ENCODE assay signal across 14 cellular contexts in the genomic region with DNA sequence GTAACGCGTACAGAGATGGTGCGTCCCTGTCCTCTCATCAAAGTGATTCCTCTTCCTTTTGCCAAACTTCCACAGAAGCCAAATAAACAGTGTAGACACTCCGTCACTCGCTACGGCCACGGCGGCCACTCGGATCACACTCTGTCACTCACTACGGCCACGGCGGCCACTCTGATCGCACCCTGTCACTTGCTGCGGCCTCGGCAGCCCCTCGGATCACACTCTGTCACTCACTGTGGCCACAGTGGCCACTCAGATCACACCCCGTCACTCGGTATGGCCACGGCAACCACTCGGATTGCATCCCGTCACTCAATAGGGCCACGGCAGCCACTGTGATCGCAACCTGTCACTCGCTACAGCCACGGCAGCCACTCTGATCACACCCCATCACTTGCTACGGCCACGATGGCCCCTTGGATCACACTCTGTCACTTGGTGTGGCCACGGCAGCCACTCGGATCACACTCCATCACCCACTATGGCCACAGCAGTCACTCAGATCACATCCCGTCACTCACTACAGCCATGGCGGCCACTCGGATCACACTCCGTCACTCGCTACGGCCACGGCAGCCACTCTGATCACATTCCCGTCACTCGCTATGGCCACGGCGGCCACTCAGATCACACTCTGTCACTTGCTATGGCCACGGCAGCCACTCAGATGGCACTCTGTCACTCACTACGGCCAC.
DNase-seq lines count a peak whose midpoint lies in the region; ATAC-seq and TF ChIP-seq lines count a peak whose summit lies in the region.
"Had no signal": no experiment of that assay in that cellular context is flagged by ENCODE, and none has a peak within 500 bp of the region (broad histone marks: within the 10 kb centered on the region; RNA-seq: fewer than 3 reads in every experiment).

No MANE protein-coding gene starts in this region.

- no peak overlapping the region for H3K27ac ChIP-seq in heart right ventricle
- H3K27ac ChIP-seq: BLaER1, HL-60 had no signal

- H3K4me3 Mint-ChIP-seq in activated B cell treated with CpG ODN at 0.5 μM for 24 hours (no peak overlapping the region), nephron (no peak overlapping the region), osteocyte (ENCODE audit: unreplicated experiment) (no peak overlapping the region), MCF 10A (ENCODE audit: unreplicated experiment) (no peak overlapping the region)
- H3K4me3 Mint-ChIP-seq: CD8-positive, alpha-beta memory T cell had no signal

- WGBS in heart right ventricle, 2 donors, result 96% methylated on average over 42 of the region's 42 CpGs

- H3K9me3 Mint-ChIP-seq in activated B cell treated with CpG ODN at 0.5 μM for 24 hours (no peaks in the 10 kb centered on the region), nephron (no peaks in the 10 kb centered on the region), osteocyte (ENCODE audit: unreplicated experiment) (no peaks in the 10 kb centered on the region), MCF 10A (ENCODE audit: unreplicated experiment) (no peaks in the 10 kb centered on the region)
- H3K9me3 Mint-ChIP-seq: CD8-positive, alpha-beta memory T cell had no signal

- no peaks in the 10 kb centered on the region for H3K9me3 ChIP-seq in heart right ventricle
- H3K9me3 ChIP-seq: BLaER1, HAP-1 had no signal

- no peak overlapping the region for H3K4me3 ChIP-seq in heart right ventricle
- H3K4me3 ChIP-seq: BLaER1, HAP-1 had no signal

- no peak for ATAC-seq in Right ventricle myocardium superior (ENCODE audit: poor library complexity)
- ATAC-seq in heart right ventricle, result no peak
- ATAC-seq in activated B cell treated with CpG ODN at 0.5 μM for 24 hours (ENCODE audit: low read depth), result no peak
- ATAC-seq in HG03460 (IDR thresholded peaks at IDR 0.05; ENCODE audit: unreplicated experiment), result no peak

- H3K36me3 Mint-ChIP-seq in activated B cell treated with CpG ODN at 0.5 μM for 24 hours (ENCODE audit: low read depth) (no peaks in the 10 kb centered on the region), nephron (ENCODE audit: low read depth) (no peaks in the 10 kb centered on the region), osteocyte (ENCODE audit: unreplicated experiment) (no peaks in the 10 kb centered on the region), MCF 10A (ENCODE audit: insufficient read depth, unreplicated experiment) (no peaks in the 10 kb centered on the region)
- H3K36me3 Mint-ChIP-seq: CD8-positive, alpha-beta memory T cell had no signal

- TF ChIP-seq CTCF in heart right ventricle (IDR thresholded peaks at IDR 0.05) (no peak), activated B cell treated with CpG ODN at 0.5 μM for 24 hours (IDR thresholded peaks at IDR 0.05) (no peak), nephron (IDR thresholded peaks at IDR 0.05; ENCODE audit: unreplicated experiment in 3 of 3) (no peak), osteocyte (IDR thresholded peaks at IDR 0.05) (no peak), MCF 10A (IDR thresholded peaks at IDR 0.05; ENCODE audit: unreplicated experiment) (no peak)

- intact Hi-C loops in Right ventricle myocardium superior (cut with DNase I), result no loop called here
- intact Hi-C loops in heart right ventricle (cut with DNase I), result no loop called here
- intact Hi-C loops in activated B cell treated with CpG ODN at 0.5 μM for 24 hours (cut with micrococcal nuclease), result no loop called here
- intact Hi-C loops in MCF 10A (cut with micrococcal nuclease), result no loop called here

- H3K27me3 Mint-ChIP-seq in activated B cell treated with CpG ODN at 0.5 μM for 24 hours (peaks cover under 1% of the 10 kb centered on the region), nephron (ENCODE audit: low read depth) (peaks cover 22% of the 10 kb centered on the region), osteocyte (ENCODE audit: unreplicated experiment) (no peaks in the 10 kb centered on the region), MCF 10A (ENCODE audit: insufficient read depth, unreplicated experiment) (no peaks in the 10 kb centered on the region)

- H3K4me1 Mint-ChIP-seq in activated B cell treated with CpG ODN at 0.5 μM for 24 hours, result no peaks in the 10 kb centered on the region
- peaks cover 29% of the 10 kb centered on the region for H3K4me1 Mint-ChIP-seq in nephron
- H3K4me1 Mint-ChIP-seq in osteocyte (ENCODE audit: unreplicated experiment), result peaks cover 33% of the 10 kb centered on the region
- peaks cover 13% of the 10 kb centered on the region for H3K4me1 Mint-ChIP-seq in MCF 10A (ENCODE audit: insufficient read depth, unreplicated experiment)
- H3K4me1 Mint-ChIP-seq: CD8-positive, alpha-beta memory T cell had no signal

- POLR2A ChIA-PET in activated B cell treated with CpG ODN at 0.5 μM for 24 hours (lab: Charles Lee) (no interaction called here), MCF 10A (lab: Yijun Ruan, JAX) (no interaction called here)

- no peaks in the 10 kb centered on the region for H3K36me3 ChIP-seq in heart right ventricle
- H3K36me3 ChIP-seq: BLaER1, HAP-1 had no signal

- BruUV-seq in MCF 10A (replicated peaks; lab: Mats Ljungman, UMichigan), result no TSS peak

- peaks cover 0 to 12% (median 0%) of the 10 kb centered on the region in 9 donors for H3K4me1 ChIP-seq in heart right ventricle
- H3K4me1 ChIP-seq: HAP-1 had no signal

- DNase-seq in Right ventricle myocardium superior (peak; percentile 22), heart right ventricle (no peak), activated B cell treated with CpG ODN at 0.5 μM for 24 hours (no peak), osteocyte (ENCODE audit: extremely low spot score, unreplicated experiment) (no peak), MCF 10A (ENCODE audit: unreplicated experiment) (no peak), kidney tubule cell (ENCODE audit: low spot score) (no peak)
- DNase-seq: 8988T, AML-193 had no signal

- no peaks in the 10 kb centered on the region for H3K27me3 ChIP-seq in heart right ventricle
- H3K27me3 ChIP-seq: BLaER1 had no signal

- CTCF ChIA-PET in activated B cell treated with CpG ODN at 0.5 μM for 24 hours (lab: Charles Lee) (no interaction called here), MCF 10A (lab: Yijun Ruan, JAX) (no interaction called here)

- H3K27ac Mint-ChIP-seq in activated B cell treated with CpG ODN at 0.5 μM for 24 hours (peak overlapping the region; percentile 19), nephron (peak overlapping the region in 2 of 3 experiments; percentile 20 to 27), osteocyte (ENCODE audit: unreplicated experiment) (peak overlapping the region; percentile 41), MCF 10A (ENCODE audit: low read depth, unreplicated experiment) (no peak overlapping the region)
- H3K27ac Mint-ChIP-seq: CD8-positive, alpha-beta memory T cell had no signal
